Comparison of ENCODE assay signal across 8 cellular contexts in the genomic region with DNA sequence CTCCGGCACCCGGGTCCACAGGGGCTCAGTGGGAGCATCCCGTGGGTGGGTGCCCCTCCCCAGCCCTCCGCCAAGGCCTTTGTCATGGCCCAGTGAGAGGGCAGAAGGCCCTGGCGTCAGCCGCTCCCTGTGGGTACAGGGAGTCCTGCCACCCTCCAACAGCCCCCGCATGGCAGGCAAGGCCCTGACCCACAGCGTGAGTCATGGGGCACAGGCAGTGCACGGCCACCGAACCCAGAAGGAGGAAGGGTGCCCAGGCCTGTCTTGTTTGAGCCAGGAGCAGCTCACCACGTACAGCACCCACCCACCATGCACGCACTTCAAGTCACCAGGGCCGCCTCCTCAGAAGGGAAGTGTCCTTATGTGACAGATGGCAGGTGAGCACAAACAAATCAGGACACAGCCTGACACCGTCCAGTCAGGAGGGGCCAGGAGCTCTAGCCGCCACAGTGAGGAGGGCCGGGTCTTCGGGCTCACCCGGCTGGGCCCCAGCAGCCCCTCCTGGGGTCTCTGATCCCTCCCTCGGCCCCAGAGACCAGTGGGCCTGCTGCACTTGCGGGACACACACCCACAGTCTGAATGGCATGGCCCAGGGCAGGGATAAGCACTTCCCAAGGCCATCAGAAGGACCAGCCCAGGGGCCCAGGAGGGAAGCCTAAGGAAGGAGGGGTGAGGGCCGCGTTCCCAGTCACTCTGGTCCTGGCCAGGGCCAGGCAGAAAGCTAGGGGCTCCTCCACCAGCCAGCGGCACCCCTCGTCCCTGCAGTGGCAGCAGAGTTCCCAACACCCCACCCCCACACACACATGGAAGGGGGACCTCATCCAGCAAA.
DNase-seq lines count a peak whose midpoint lies in the region; ATAC-seq and TF ChIP-seq lines count a peak whose summit lies in the region.

No MANE protein-coding gene starts in this region.

- ATAC-seq in GM18870 (IDR thresholded peaks at IDR 0.05; ENCODE audit: unreplicated experiment) (peak; percentile 23), HG02943 (IDR thresholded peaks at IDR 0.05; ENCODE audit: low read depth, unreplicated experiment) (peak; percentile 42), GM18519 (IDR thresholded peaks at IDR 0.05; ENCODE audit: low FRiP score, unreplicated experiment) (no peak)

- H3K9me3 ChIP-seq in MM.1S (replicated peaks; ENCODE audit: insufficient read depth, low read length) = no peaks in the 10 kb centered on the region

- H3K27me3 ChIP-seq in MM.1S (replicated peaks; ENCODE audit: insufficient read depth, low read length) = no peaks in the 10 kb centered on the region

- H3K36me3 ChIP-seq in MM.1S (replicated peaks; ENCODE audit: insufficient read depth, low read length) = no peaks in the 10 kb centered on the region

- H3K27ac ChIP-seq in VCaP (peak overlapping the region; percentile 42), cingulate gyrus (ENCODE audit: low read depth, low read length) (peak overlapping the region; percentile 80), skin epidermis (peak overlapping the region in 20 of 21 experiments; percentile 1 to 93 (median 68)), MM.1S (ENCODE audit: low read length) (no peak overlapping the region)

- no peaks in the 10 kb centered on the region for H3F3A ChIP-seq in MM.1S (ENCODE audit: insufficient read depth, low read length)

- H4K20me1 ChIP-seq in MM.1S (ENCODE audit: insufficient read depth, low read length) = no peaks in the 10 kb centered on the region

- TF ChIP-seq CTCF in VCaP (conservative IDR thresholded peaks at IDR 0.05) (no peak), MM.1S (IDR thresholded peaks at IDR 0.05; ENCODE audit: low read length) (no peak)

- DNase-seq in EL = no peak
- DNase-seq in MM.1S = no peak

- H3K9me2 ChIP-seq in MM.1S (replicated peaks; ENCODE audit: insufficient read depth, low read length) = no peaks in the 10 kb centered on the region

- H3K4me3 ChIP-seq in skin epidermis (peak overlapping the region; percentile 3 to 36 (median 23)), MM.1S (ENCODE audit: low read length) (no peak overlapping the region)

- H2AFZ ChIP-seq in MM.1S (ENCODE audit: low read length) = no peak overlapping the region

- no peak overlapping the region for H3K4me2 ChIP-seq in MM.1S (ENCODE audit: low read depth, low read length)

- H3K79me2 ChIP-seq in MM.1S (ENCODE audit: low read length) = no peaks in the 10 kb centered on the region

- no peaks in the 10 kb centered on the region for H3K4me1 ChIP-seq in MM.1S (ENCODE audit: low read length)

- H3K9ac ChIP-seq in MM.1S (ENCODE audit: low read length) = no peak overlapping the region
